Comparison of ENCODE assay signal across 17 cellular contexts in genomic region chr11:17263803-17264202, GRCh38. TPM values are rescaled to one million over a fixed set of nuclear protein-coding genes. Genes with fewer than 3 reads are reported as not detected.
A peak's percentile ranks its signal among the peaks of the same experiment; 100 is the strongest.
DNase-seq lines count a peak whose midpoint lies in the region; ATAC-seq, FAIRE-seq and TF ChIP-seq lines count a peak whose summit lies in the region.
"Had no signal": no experiment of that assay in that cellular context is flagged by ENCODE, and none has a peak within 500 bp of the region (broad histone marks: within the 10 kb centered on the region; RNA-seq: fewer than 3 reads in every experiment).

No MANE protein-coding gene starts in this region.

- no peaks in the 10 kb centered on the region for H3F3A ChIP-seq in neural cell (ENCODE audit: insufficient read depth, low read length, poor library complexity, severe bottlenecking)

- H3K36me3 ChIP-seq in bronchial epithelial cell (ENCODE audit: control insufficient read depth, insufficient read depth, low read length) (no peaks in the 10 kb centered on the region), neural cell (ENCODE audit: insufficient read depth, low read length) (no peaks in the 10 kb centered on the region), suprapubic skin (no peaks in the 10 kb centered on the region)

- ATAC-seq in HG02885 (IDR thresholded peaks at IDR 0.05; ENCODE audit: poor library complexity, unreplicated experiment) (no peak), HG03439 (IDR thresholded peaks at IDR 0.05; ENCODE audit: unreplicated experiment) (no peak)
- ATAC-seq: stimulated activated naive CD8-positive, alpha-beta T cell treated with anti-CD3 and anti-CD28 coated beads, Interleukin-15, Interleukin-2, amounts not matched to agents 100 U/mL and 50 U/mL, for 24 hours had no signal

- FAIRE-seq in bronchial epithelial cell (lab: Jason Lieb, UNC) = no peak

- no peak overlapping the region for H2AFZ ChIP-seq in neural cell (ENCODE audit: low read depth, low read length)

- no peak for TF ChIP-seq POLR2A in suprapubic skin (IDR thresholded peaks at IDR 0.05)

- H3K4me3 ChIP-seq in bronchial epithelial cell (ENCODE audit: low read depth, low read length) (no peak overlapping the region), neural cell (ENCODE audit: low read length) (no peak overlapping the region), suprapubic skin (no peak overlapping the region)
- H3K4me3 ChIP-seq: lung, skin epidermis had no signal

- H3K9me2 ChIP-seq in neural cell (ENCODE audit: insufficient read depth, low read length) = no peaks in the 10 kb centered on the region

- no peak overlapping the region for H3K9ac ChIP-seq in neural cell (ENCODE audit: low read length)

- H3K27me3 ChIP-seq in bronchial epithelial cell (ENCODE audit: control insufficient read depth, insufficient read depth, low read length) (no peaks in the 10 kb centered on the region), neural cell (ENCODE audit: insufficient read depth, low read depth, low read length) (no peaks in the 10 kb centered on the region), suprapubic skin (no peaks in the 10 kb centered on the region)

- DNase-seq in GM03348 (ENCODE audit: low spot score) (peak; percentile 36), NCI-H146 treated with DMSO at 0.1 percent for 48 hours (lab: John Stamatoyannopoulos, UW; ENCODE audit: unreplicated experiment) (peak; percentile 28), bronchial epithelial cell (ENCODE audit: low read depth) (peak; percentile 85), suprapubic skin (ENCODE audit: low spot score in 2 of 2) (no peak), NCI-H2029 (lab: John Stamatoyannopoulos, UW) (no peak)
- DNase-seq: activated naive CD4-positive, alpha-beta T cell; CD4-positive, alpha-beta memory T cell; central memory CD4-positive, alpha-beta T cell; MV-4-11; NCI-H2171; stimulated activated naive CD8-positive, alpha-beta T cell treated with anti-CD3 and anti-CD28 coated beads, Interleukin-15, Interleukin-2, amounts not matched to agents 100 U/mL and 50 U/mL, for 24 hours had no signal

- H3K4me2 ChIP-seq in neural cell (ENCODE audit: low read length) = no peak overlapping the region

- peak overlapping the region; percentile 56 for H3K27ac ChIP-seq in neural cell (ENCODE audit: low read length)
- H3K27ac ChIP-seq in suprapubic skin = no peak overlapping the region
- H3K27ac ChIP-seq: skin epidermis, VCaP had no signal

- no peaks in the 10 kb centered on the region for H4K20me1 ChIP-seq in neural cell (ENCODE audit: insufficient read depth)

- H3K79me2 ChIP-seq in neural cell (replicated peaks; ENCODE audit: insufficient read depth, low read length) = no peaks in the 10 kb centered on the region

- WGBS in suprapubic skin = 57% methylated on average over 1 of the region's 1 CpG

- TF ChIP-seq EP300 in neural cell (conservative IDR thresholded peaks at IDR 0.05; ENCODE audit: poor library complexity, severe bottlenecking) (no peak), suprapubic skin (IDR thresholded peaks at IDR 0.05) (no peak)

- H3K4me1 ChIP-seq in suprapubic skin = no peaks in the 10 kb centered on the region

- H3K9me3 ChIP-seq in neural cell (ENCODE audit: low read length) = no peaks in the 10 kb centered on the region
- no peaks in the 10 kb centered on the region for H3K9me3 ChIP-seq in suprapubic skin

- TF ChIP-seq RAD21 in neural cell (conservative IDR thresholded peaks at IDR 0.05) = no peak

- TF ChIP-seq CTCF in bronchial epithelial cell (IDR thresholded peaks at IDR 0.05; ENCODE audit: insufficient read depth, low read length, severe bottlenecking) (no peak), neural cell (IDR thresholded peaks at IDR 0.05; ENCODE audit: poor library complexity, severe bottlenecking) (no peak), suprapubic skin (IDR thresholded peaks at IDR 0.05) (no peak)

TF ChIP-seq in neural cell, 6 proteins besides CTCF, POLR2A, EP300 and RAD21:
- TF ChIP-seq, protein P1, sequence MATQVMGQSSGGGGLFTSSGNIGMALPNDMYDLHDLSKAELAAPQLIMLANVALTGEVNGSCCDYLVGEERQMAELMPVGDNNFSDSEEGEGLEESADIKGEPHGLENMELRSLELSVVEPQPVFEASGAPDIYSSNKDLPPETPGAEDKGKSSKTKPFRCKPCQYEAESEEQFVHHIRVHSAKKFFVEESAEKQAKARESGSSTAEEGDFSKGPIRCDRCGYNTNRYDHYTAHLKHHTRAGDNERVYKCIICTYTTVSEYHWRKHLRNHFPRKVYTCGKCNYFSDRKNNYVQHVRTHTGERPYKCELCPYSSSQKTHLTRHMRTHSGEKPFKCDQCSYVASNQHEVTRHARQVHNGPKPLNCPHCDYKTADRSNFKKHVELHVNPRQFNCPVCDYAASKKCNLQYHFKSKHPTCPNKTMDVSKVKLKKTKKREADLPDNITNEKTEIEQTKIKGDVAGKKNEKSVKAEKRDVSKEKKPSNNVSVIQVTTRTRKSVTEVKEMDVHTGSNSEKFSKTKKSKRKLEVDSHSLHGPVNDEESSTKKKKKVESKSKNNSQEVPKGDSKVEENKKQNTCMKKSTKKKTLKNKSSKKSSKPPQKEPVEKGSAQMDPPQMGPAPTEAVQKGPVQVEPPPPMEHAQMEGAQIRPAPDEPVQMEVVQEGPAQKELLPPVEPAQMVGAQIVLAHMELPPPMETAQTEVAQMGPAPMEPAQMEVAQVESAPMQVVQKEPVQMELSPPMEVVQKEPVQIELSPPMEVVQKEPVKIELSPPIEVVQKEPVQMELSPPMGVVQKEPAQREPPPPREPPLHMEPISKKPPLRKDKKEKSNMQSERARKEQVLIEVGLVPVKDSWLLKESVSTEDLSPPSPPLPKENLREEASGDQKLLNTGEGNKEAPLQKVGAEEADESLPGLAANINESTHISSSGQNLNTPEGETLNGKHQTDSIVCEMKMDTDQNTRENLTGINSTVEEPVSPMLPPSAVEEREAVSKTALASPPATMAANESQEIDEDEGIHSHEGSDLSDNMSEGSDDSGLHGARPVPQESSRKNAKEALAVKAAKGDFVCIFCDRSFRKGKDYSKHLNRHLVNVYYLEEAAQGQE (IDR thresholded peaks at IDR 0.05; ENCODE audit: borderline replicate concordance) = peak; percentile 33
- no peak for TF ChIP-seq TAF1 (IDR thresholded peaks at IDR 0.05; ENCODE audit: low read depth)

RNA-seq across cellular contexts. Expression of gene NUCB2, which starts 12.7 kb away (rescaled TPM):
- total RNA-seq in bronchial epithelial cell = 47.7 and 84.2 TPM in 2 replicates
- polyA plus RNA-seq in neural cell = 108 and 120 TPM in 2 replicates
- 139 and 168 TPM in 2 replicates for polyA minus RNA-seq in neural cell
- 10 to 100 TPM; 12.7 to 35.1 (median 31.1) TPM for total RNA-seq in suprapubic skin

RNA-seq across cellular contexts. Expression of gene PIK3C2A, which starts 56.0 kb away (rescaled TPM):
- total RNA-seq in bronchial epithelial cell = 35.0 and 40.3 TPM in 2 replicates
- polyA plus RNA-seq in neural cell = 24.9 and 27.2 TPM in 2 replicates
- 63.5 and 84.3 TPM in 2 replicates for polyA minus RNA-seq in neural cell
- 10 to 100 TPM; 31.0 to 63.4 (median 43.2) TPM for total RNA-seq in suprapubic skin

Comparison
In these comparisons a context has a peak if more than half of its experiments do, and no peak if none do; other contexts are left out.
1. DNase-seq: peak in GM03348 (single experiment), NCI-H146 treated with DMSO at 0.1 percent for 48 hours (single experiment) and bronchial epithelial cell (single experiment); none in suprapubic skin (0 of 2) and NCI-H2029 (single experiment).